ENCODE assay signal across 39 cellular contexts in the genomic region with DNA sequence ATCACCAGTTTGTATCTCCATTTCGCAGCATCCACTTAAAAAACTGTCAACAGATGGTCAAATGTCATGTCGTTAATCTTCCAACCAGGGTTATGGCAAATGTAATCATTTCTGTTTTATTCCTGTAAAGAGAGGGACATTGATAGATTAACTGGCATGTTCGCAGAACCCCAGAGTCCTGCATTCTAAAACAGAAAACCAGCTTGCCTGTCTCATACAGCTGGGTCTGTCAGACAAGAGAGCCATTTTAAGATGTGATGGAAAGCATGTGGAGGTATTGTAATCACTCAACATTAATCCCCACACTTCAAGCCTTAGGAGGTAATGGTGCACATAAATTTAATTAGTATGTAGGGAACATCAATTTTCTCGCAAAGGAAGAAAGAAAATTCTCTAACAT. TPM values are rescaled to one million over a fixed set of nuclear protein-coding genes. Genes with fewer than 3 reads are reported as not detected.
"Had no signal": no experiment of that assay in that cellular context is flagged by ENCODE, and none has a peak within 500 bp of the region (broad histone marks: within the 10 kb centered on the region; RNA-seq: fewer than 3 reads in every experiment).

No MANE protein-coding gene starts in this region.

- H3K27ac Mint-ChIP-seq: activated CD4-positive, alpha-beta memory T cell treated with anti-CD3 and anti-CD28 coated beads for 36 hours; activated CD4-positive, alpha-beta T cell treated with anti-CD3 and anti-CD28 coated beads for 36 hours; activated CD4-positive, alpha-beta T cell treated with anti-CD3 and anti-CD28 coated beads, Interleukin-2, amount 10 ng/mL, durations not matched to agents 24 days and 14 days; activated CD8-positive, alpha-beta memory T cell treated with anti-CD3 and anti-CD28 coated beads, Interleukin-2, amount 10 ng/mL, durations not matched to agents 7 days and 5 days; activated CD8-positive, alpha-beta T cell treated with anti-CD3 and anti-CD28 coated beads, Interleukin-2, amount 10 ng/mL, durations not matched to agents 7 days and 5 days; activated naive CD4-positive, alpha-beta T cell treated with anti-CD3 and anti-CD28 coated beads for 36 hours; activated naive CD4-positive, alpha-beta T cell treated with anti-CD3 and anti-CD28 coated beads, Interleukin-2, amount 50 U/mL, for 24 hours; activated naive CD8-positive, alpha-beta T cell treated with anti-CD3 and anti-CD28 coated beads for 36 hours; activated naive CD8-positive, alpha-beta T cell treated with anti-CD3 and anti-CD28 coated beads, Interleukin-2, amount 50 U/mL, for 24 hours; activated T-helper 1 cell treated with anti-CD3 and anti-CD28 coated beads, Interleukin-12 subunit alpha, Interleukin-12 subunit beta, Interleukin-2, Interleukin-4 antibody, amounts not matched to agents 30 ng/mL and 10 ng/mL and 1 ng/mL, durations not matched to agents 14 hours and 24 hours and 36 hours; activated T-helper 2 cell treated with anti-CD3 and anti-CD28 coated beads, Interferon-gamma antibody, Interleukin-2, Interleukin-4, amounts not matched to agents 10 μg/mL and 5 μg/mL and 100 μg/mL, durations not matched to agents 14 hours and 24 hours and 36 hours; brain; dendritic cell treated with granulocyte-macrophage colony-stimulating factor and Interleukin-4, amounts not matched to agents 40 ng/mL and 50 ng/mL, for 4 days; effector memory CD8-positive, alpha-beta T cell had no signal

- H3K4me3 Mint-ChIP-seq: activated CD4-positive, alpha-beta memory T cell treated with anti-CD3 and anti-CD28 coated beads for 36 hours; activated CD4-positive, alpha-beta T cell treated with anti-CD3 and anti-CD28 coated beads for 36 hours; activated CD4-positive, alpha-beta T cell treated with anti-CD3 and anti-CD28 coated beads, Interleukin-2, amount 10 ng/mL, durations not matched to agents 24 days and 14 days; activated CD8-positive, alpha-beta memory T cell treated with anti-CD3 and anti-CD28 coated beads, Interleukin-2, amount 10 ng/mL, durations not matched to agents 7 days and 5 days; activated CD8-positive, alpha-beta T cell treated with anti-CD3 and anti-CD28 coated beads, Interleukin-2, amount 10 ng/mL, durations not matched to agents 7 days and 5 days; activated naive CD4-positive, alpha-beta T cell treated with anti-CD3 and anti-CD28 coated beads for 36 hours; activated naive CD4-positive, alpha-beta T cell treated with anti-CD3 and anti-CD28 coated beads, Interleukin-2, amount 50 U/mL, for 24 hours; activated naive CD8-positive, alpha-beta T cell treated with anti-CD3 and anti-CD28 coated beads for 36 hours; activated naive CD8-positive, alpha-beta T cell treated with anti-CD3 and anti-CD28 coated beads, Interleukin-2, amount 50 U/mL, for 24 hours; activated T-helper 1 cell treated with anti-CD3 and anti-CD28 coated beads, Interleukin-12 subunit alpha, Interleukin-12 subunit beta, Interleukin-2, Interleukin-4 antibody, amounts not matched to agents 30 ng/mL and 10 ng/mL and 1 ng/mL, durations not matched to agents 14 hours and 24 hours and 36 hours; brain; central memory CD8-positive, alpha-beta T cell; dendritic cell treated with granulocyte-macrophage colony-stimulating factor and Interleukin-4, amounts not matched to agents 40 ng/mL and 50 ng/mL, for 4 days; effector memory CD8-positive, alpha-beta T cell had no signal

- H3K36me3 Mint-ChIP-seq: activated CD4-positive, alpha-beta memory T cell treated with anti-CD3 and anti-CD28 coated beads for 36 hours; activated CD8-positive, alpha-beta memory T cell treated with anti-CD3 and anti-CD28 coated beads, Interleukin-2, amount 10 ng/mL, durations not matched to agents 7 days and 5 days; activated naive CD4-positive, alpha-beta T cell treated with anti-CD3 and anti-CD28 coated beads, Interleukin-2, amount 50 U/mL, for 24 hours; activated naive CD8-positive, alpha-beta T cell treated with anti-CD3 and anti-CD28 coated beads for 36 hours; brain had no signal

- H3K4me1 Mint-ChIP-seq: activated CD4-positive, alpha-beta T cell treated with anti-CD3 and anti-CD28 coated beads for 36 hours; activated CD4-positive, alpha-beta T cell treated with anti-CD3 and anti-CD28 coated beads, Interleukin-2, amount 10 ng/mL, durations not matched to agents 24 days and 14 days; activated CD8-positive, alpha-beta memory T cell treated with anti-CD3 and anti-CD28 coated beads, Interleukin-2, amount 10 ng/mL, durations not matched to agents 7 days and 5 days; activated naive CD4-positive, alpha-beta T cell treated with anti-CD3 and anti-CD28 coated beads, Interleukin-2, amount 50 U/mL, for 24 hours; activated naive CD8-positive, alpha-beta T cell treated with anti-CD3 and anti-CD28 coated beads for 36 hours; activated naive CD8-positive, alpha-beta T cell treated with anti-CD3 and anti-CD28 coated beads, Interleukin-2, amount 50 U/mL, for 24 hours; central memory CD8-positive, alpha-beta T cell had no signal

- H3K27me3 ChIP-seq: adrenal gland, breast epithelium, cardiac muscle cell, dorsolateral prefrontal cortex, esophagus muscularis mucosa, foreskin keratinocyte, gastrocnemius medialis, heart left ventricle had no signal

- H3K27ac ChIP-seq: adrenal gland, breast epithelium, cardiac muscle cell, coronary artery, dorsolateral prefrontal cortex, esophagus muscularis mucosa, foreskin keratinocyte, gastrocnemius medialis, heart left ventricle had no signal

- H3K36me3 ChIP-seq: adrenal gland, breast epithelium, cardiac muscle cell, esophagus muscularis mucosa, gastrocnemius medialis, heart left ventricle had no signal

- H3K4me1 ChIP-seq: breast epithelium, esophagus muscularis mucosa, foreskin keratinocyte, gastrocnemius medialis, heart left ventricle had no signal

- H3K9me3 ChIP-seq: adrenal gland, breast epithelium, esophagus muscularis mucosa, gastrocnemius medialis, heart left ventricle had no signal

- H3K9me3 Mint-ChIP-seq: activated CD4-positive, alpha-beta memory T cell treated with anti-CD3 and anti-CD28 coated beads for 36 hours; activated CD4-positive, alpha-beta T cell treated with anti-CD3 and anti-CD28 coated beads, Interleukin-2, amount 10 ng/mL, durations not matched to agents 24 days and 14 days; activated naive CD4-positive, alpha-beta T cell treated with anti-CD3 and anti-CD28 coated beads for 36 hours; activated naive CD4-positive, alpha-beta T cell treated with anti-CD3 and anti-CD28 coated beads, Interleukin-2, amount 50 U/mL, for 24 hours; activated naive CD8-positive, alpha-beta T cell treated with anti-CD3 and anti-CD28 coated beads for 36 hours; activated naive CD8-positive, alpha-beta T cell treated with anti-CD3 and anti-CD28 coated beads, Interleukin-2, amount 50 U/mL, for 24 hours; activated T-helper 1 cell treated with anti-CD3 and anti-CD28 coated beads, Interleukin-12 subunit alpha, Interleukin-12 subunit beta, Interleukin-2, Interleukin-4 antibody, amounts not matched to agents 30 ng/mL and 10 ng/mL and 1 ng/mL, durations not matched to agents 14 hours and 24 hours and 36 hours; activated T-helper 2 cell treated with anti-CD3 and anti-CD28 coated beads, Interferon-gamma antibody, Interleukin-2, Interleukin-4, amounts not matched to agents 10 μg/mL and 5 μg/mL and 100 μg/mL, durations not matched to agents 14 hours and 24 hours and 36 hours; brain; central memory CD8-positive, alpha-beta T cell; dendritic cell treated with granulocyte-macrophage colony-stimulating factor and Interleukin-4, amounts not matched to agents 40 ng/mL and 50 ng/mL, for 4 days; effector memory CD8-positive, alpha-beta T cell had no signal

- H3K4me3 ChIP-seq: adrenal gland, breast epithelium, cardiac muscle cell, coronary artery, dorsolateral prefrontal cortex, esophagus muscularis mucosa, gastrocnemius medialis, heart left ventricle had no signal

- ATAC-seq: activated CD4-positive, alpha-beta T cell treated with anti-CD3 and anti-CD28 coated beads for 36 hours; activated CD8-positive, alpha-beta memory T cell treated with anti-CD3 and anti-CD28 coated beads, Interleukin-2, amount 10 ng/mL, durations not matched to agents 7 days and 5 days; activated CD8-positive, alpha-beta T cell treated with anti-CD3 and anti-CD28 coated beads, Interleukin-2, amount 10 ng/mL, durations not matched to agents 7 days and 5 days; activated naive CD8-positive, alpha-beta T cell treated with anti-CD3 and anti-CD28 coated beads, Interleukin-2, amount 50 U/mL, for 24 hours; effector memory CD8-positive, alpha-beta T cell; foreskin keratinocyte; gastrocnemius medialis; heart left ventricle had no signal

- H3K27me3 Mint-ChIP-seq: activated CD4-positive, alpha-beta memory T cell treated with anti-CD3 and anti-CD28 coated beads for 36 hours; activated CD4-positive, alpha-beta T cell treated with anti-CD3 and anti-CD28 coated beads for 36 hours; activated CD8-positive, alpha-beta memory T cell treated with anti-CD3 and anti-CD28 coated beads, Interleukin-2, amount 10 ng/mL, durations not matched to agents 7 days and 5 days; activated naive CD4-positive, alpha-beta T cell treated with anti-CD3 and anti-CD28 coated beads, Interleukin-2, amount 50 U/mL, for 24 hours; activated naive CD8-positive, alpha-beta T cell treated with anti-CD3 and anti-CD28 coated beads for 36 hours; activated naive CD8-positive, alpha-beta T cell treated with anti-CD3 and anti-CD28 coated beads, Interleukin-2, amount 50 U/mL, for 24 hours; brain; central memory CD8-positive, alpha-beta T cell; dendritic cell treated with granulocyte-macrophage colony-stimulating factor and Interleukin-4, amounts not matched to agents 40 ng/mL and 50 ng/mL, for 4 days had no signal

- DNase-seq: activated CD4-positive, alpha-beta memory T cell treated with anti-CD3 and anti-CD28 coated beads for 36 hours; activated CD4-positive, alpha-beta T cell treated with anti-CD3 and anti-CD28 coated beads for 36 hours; activated CD4-positive, alpha-beta T cell treated with anti-CD3 and anti-CD28 coated beads, Interleukin-2, amount 10 ng/mL, durations not matched to agents 24 days and 14 days; activated CD4-positive, CD25-positive, alpha-beta regulatory T cell; activated CD4-positive, CD25-positive, alpha-beta regulatory T cell treated with anti-CD3 and anti-CD28 coated beads, Interleukin-2, amount 50 U/mL, for 72 hours; activated CD8-positive, alpha-beta memory T cell treated with anti-CD3 and anti-CD28 coated beads, Interleukin-2, amount 10 ng/mL, durations not matched to agents 7 days and 5 days; activated CD8-positive, alpha-beta memory T cell treated with anti-CD3 and anti-CD28 coated beads, Interleukin-2, amount 50 U/mL, for 4 hours; activated CD8-positive, alpha-beta T cell treated with anti-CD3 and anti-CD28 coated beads, Interleukin-2, amount 10 ng/mL, durations not matched to agents 7 days and 5 days; activated effector memory CD4-positive, alpha-beta T cell treated with anti-CD3 and anti-CD28 coated beads, Interleukin-2, amount 50 U/mL, for 16 hours; activated naive CD4-positive, alpha-beta T cell treated with anti-CD3 and anti-CD28 coated beads for 36 hours; activated naive CD8-positive, alpha-beta T cell treated with anti-CD3 and anti-CD28 coated beads for 36 hours; activated naive CD8-positive, alpha-beta T cell treated with anti-CD3 and anti-CD28 coated beads, Interleukin-2, amount 50 U/mL, for 24 hours; activated T-cell treated with anti-CD3 and anti-CD28 coated beads, Interleukin-2, amount 50 U/mL, for 1 hour; activated T-cell treated with anti-CD3 and anti-CD28 coated beads, Interleukin-2, amount 50 U/mL, for 48 hours; adrenal gland; amygdala; aorta; dorsolateral prefrontal cortex; effector CD4-positive, alpha-beta T cell; effector memory CD8-positive, alpha-beta T cell; erythroblast; foreskin keratinocyte; gastrocnemius medialis; glutamatergic neuron; heart left ventricle; T-helper 2 cell had no signal

RNA-seq across cellular contexts. Expression of gene SMLR1, which starts 4.4 kb away (rescaled TPM):
- total RNA-seq: activated CD4-positive, alpha-beta memory T cell treated with anti-CD3 and anti-CD28 coated beads for 36 hours; activated CD4-positive, alpha-beta T cell treated with anti-CD3 and anti-CD28 coated beads for 36 hours; activated CD4-positive, alpha-beta T cell treated with anti-CD3 and anti-CD28 coated beads, Interleukin-2, amount 10 ng/mL, durations not matched to agents 24 days and 14 days; activated CD8-positive, alpha-beta memory T cell treated with anti-CD3 and anti-CD28 coated beads for 36 hours; activated CD8-positive, alpha-beta memory T cell treated with anti-CD3 and anti-CD28 coated beads, Interleukin-2, amount 10 ng/mL, durations not matched to agents 7 days and 5 days; activated CD8-positive, alpha-beta T cell treated with anti-CD3 and anti-CD28 coated beads, Interleukin-2, amount 10 ng/mL, durations not matched to agents 7 days and 5 days; activated naive CD4-positive, alpha-beta T cell treated with anti-CD3 and anti-CD28 coated beads for 36 hours; activated naive CD8-positive, alpha-beta T cell treated with anti-CD3 and anti-CD28 coated beads for 36 hours; activated T-helper 1 cell treated with anti-CD3 and anti-CD28 coated beads, Interleukin-12 subunit alpha, Interleukin-12 subunit beta, Interleukin-2, Interleukin-4 antibody, amounts not matched to agents 30 ng/mL and 10 ng/mL and 1 ng/mL, durations not matched to agents 14 hours and 24 hours and 36 hours; activated T-helper 2 cell treated with anti-CD3 and anti-CD28 coated beads, Interferon-gamma antibody, Interleukin-2, Interleukin-4, amounts not matched to agents 10 μg/mL and 5 μg/mL and 100 μg/mL, durations not matched to agents 14 hours and 24 hours and 36 hours; aorta; breast epithelium; cardiac muscle cell; cerebellum; dorsolateral prefrontal cortex; esophagus muscularis mucosa; foreskin keratinocyte; gastrocnemius medialis; heart left ventricle; T-helper 1 cell treated with Interleukin-12 subunit alpha and Interleukin-12 subunit beta and Interleukin-4 antibody, amounts not matched to agents 30 ng/mL and 1 ng/mL, for 36 hours had no signal
- polyA plus RNA-seq: cardiac muscle cell, foreskin keratinocyte, heart left ventricle had no signal
